Comparison of ENCODE assay signal across 21 cellular contexts in the genomic region with DNA sequence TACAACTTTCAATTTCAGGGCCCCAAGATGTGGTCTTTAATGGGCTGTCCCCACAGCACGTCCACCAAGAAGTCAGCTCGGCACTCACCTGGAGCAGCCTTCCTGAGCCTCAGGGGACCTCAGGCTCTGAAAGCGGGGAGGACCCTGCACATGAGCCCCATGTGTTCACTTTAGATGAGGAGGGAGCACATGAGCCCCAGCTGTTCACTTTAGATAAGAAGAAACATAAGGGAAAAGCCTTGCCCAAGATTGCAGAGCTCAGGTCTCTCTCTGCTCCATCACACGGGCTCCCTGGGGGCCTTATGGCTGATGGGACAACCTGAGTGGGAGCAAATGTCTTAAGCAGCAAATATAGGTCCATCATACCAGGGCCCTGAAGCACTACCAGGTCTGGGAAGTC. TPM values are rescaled to one million over a fixed set of nuclear protein-coding genes. Genes with fewer than 3 reads are reported as not detected.
A peak's percentile ranks its signal among the peaks of the same experiment; 100 is the strongest.
DNase-seq lines count a peak whose midpoint lies in the region; ATAC-seq and TF ChIP-seq lines count a peak whose summit lies in the region.
"Had no signal": no experiment of that assay in that cellular context is flagged by ENCODE, and none has a peak within 500 bp of the region (broad histone marks: within the 10 kb centered on the region; RNA-seq: fewer than 3 reads in every experiment).

No MANE protein-coding gene starts in this region.

- no peaks in the 10 kb centered on the region for H3K27me3 ChIP-seq in subcutaneous abdominal adipose tissue (ENCODE audit: control insufficient read depth in 5 of 5, insufficient read depth in 4 of 5, low read length in 5 of 5)
- H3K27me3 ChIP-seq: BE2C; BLaER1 treated with 17β-estradiol and CSF1 and Interleukin-3, amounts not matched to agents 10 nM and 100 nM had no signal

- H3K9me3 Mint-ChIP-seq in activated T-cell treated with anti-CD3 and anti-CD28 coated beads, Interleukin-2, amount 50 U/mL, for 72 hours, result no peaks in the 10 kb centered on the region
- H3K9me3 Mint-ChIP-seq: CD4-positive, alpha-beta T cell; GM23338; H9 had no signal

- no peak for TF ChIP-seq POLR2A in erythroblast (IDR thresholded peaks at IDR 0.05; ENCODE audit: low read length)

- intact Hi-C loops in posterior vena cava (cut with DNase I), result no loop called here

- DNase-seq in NCI-H2171 (lab: John Stamatoyannopoulos, UW) (peak; percentile 71), OCI-M1 (lab: John Stamatoyannopoulos, UW) (peak; percentile 15), erythroblast (lab: John Stamatoyannopoulos, UW) (peak; percentile 85 to 87), posterior vena cava (ENCODE audit: low spot score) (no peak), amygdala (lab: John Stamatoyannopoulos, UW) (no peak)
- no peak for DNase-seq in activated T-cell treated with anti-CD3 and anti-CD28 coated beads, Interleukin-2, amount 50 U/mL, for 72 hours
- DNase-seq: 8988T; ACHN; AML-193; BE2C; CD4-positive, alpha-beta T cell; CD8-positive, alpha-beta memory T cell; DMS153; DND-41; H9 had no signal

- H3K4me1 ChIP-seq in subcutaneous abdominal adipose tissue (ENCODE audit: control insufficient read depth in 5 of 5, insufficient read depth in 5 of 5, low read length in 5 of 5), result peaks cover 0 to 21% (median 10%) of the 10 kb centered on the region in 5 donors
- H3K4me1 ChIP-seq: A549; BE2C; BLaER1 treated with 17β-estradiol and CSF1 and Interleukin-3, amounts not matched to agents 10 nM and 100 nM had no signal

- H3K27ac ChIP-seq in subcutaneous abdominal adipose tissue (ENCODE audit: low read depth, low read length), result peak overlapping the region; percentile 25
- H3K27ac ChIP-seq: A549; BLaER1 treated with 17β-estradiol and CSF1 and Interleukin-3, amounts not matched to agents 10 nM and 100 nM had no signal

- H3K36me3 ChIP-seq in subcutaneous abdominal adipose tissue (ENCODE audit: control insufficient read depth in 5 of 5, insufficient read depth in 5 of 5, low read length in 5 of 5), result peaks cover 46 to 99% (median 99%) of the 10 kb centered on the region in 5 donors
- H3K36me3 ChIP-seq: BE2C had no signal

- H3K27ac Mint-ChIP-seq in activated T-cell treated with anti-CD3 and anti-CD28 coated beads, Interleukin-2, amount 50 U/mL, for 72 hours, result no peak overlapping the region
- H3K27ac Mint-ChIP-seq: CD4-positive, alpha-beta T cell; CD8-positive, alpha-beta memory T cell; GM23338; H9 had no signal

- H3K9me3 ChIP-seq in subcutaneous abdominal adipose tissue (ENCODE audit: control insufficient read depth in 5 of 5, low read length in 5 of 5), result no peaks in the 10 kb centered on the region
- H3K9me3 ChIP-seq: A549; BE2C; BLaER1 treated with 17β-estradiol and CSF1 and Interleukin-3, amounts not matched to agents 10 nM and 100 nM had no signal

- ATAC-seq in activated T-cell treated with anti-CD3 and anti-CD28 coated beads, Interleukin-2, amount 50 U/mL, for 72 hours (replicated peaks in 1 of 2), result no peak
- ATAC-seq: A549, GM23338, HCT116 had no signal

- peaks cover 2 to 7% of the 10 kb centered on the region in 2 donors for H3K36me3 Mint-ChIP-seq in activated T-cell treated with anti-CD3 and anti-CD28 coated beads, Interleukin-2, amount 50 U/mL, for 72 hours (ENCODE audit: insufficient read depth in 2 of 2)

- H3K9ac ChIP-seq in subcutaneous abdominal adipose tissue (ENCODE audit: low read length in 5 of 5), result no peak overlapping the region
- H3K9ac ChIP-seq: BLaER1 treated with 17β-estradiol and CSF1 and Interleukin-3, amounts not matched to agents 10 nM and 100 nM had no signal

- H3K4me3 ChIP-seq in subcutaneous abdominal adipose tissue (ENCODE audit: low read depth in 1 of 5, low read length in 5 of 5), result no peak overlapping the region
- H3K4me3 ChIP-seq: A549; BLaER1 treated with 17β-estradiol and CSF1 and Interleukin-3, amounts not matched to agents 10 nM and 100 nM; GM23338 had no signal

- no peaks in the 10 kb centered on the region for H3K27me3 Mint-ChIP-seq in activated T-cell treated with anti-CD3 and anti-CD28 coated beads, Interleukin-2, amount 50 U/mL, for 72 hours (ENCODE audit: low read depth)
- H3K27me3 Mint-ChIP-seq: CD4-positive, alpha-beta T cell; CD8-positive, alpha-beta memory T cell had no signal

- H3K4me3 Mint-ChIP-seq in activated T-cell treated with anti-CD3 and anti-CD28 coated beads, Interleukin-2, amount 50 U/mL, for 72 hours, result no peak overlapping the region
- H3K4me3 Mint-ChIP-seq: CD14-positive monocyte; CD4-positive, alpha-beta T cell; CD8-positive, alpha-beta memory T cell; GM23338; H9 had no signal

- H3K4me1 Mint-ChIP-seq in activated T-cell treated with anti-CD3 and anti-CD28 coated beads, Interleukin-2, amount 50 U/mL, for 72 hours (ENCODE audit: low read depth), result no peaks in the 10 kb centered on the region
- H3K4me1 Mint-ChIP-seq: CD14-positive monocyte; CD8-positive, alpha-beta memory T cell; GM23338; H9 had no signal

RNA-seq across cellular contexts. Expression of a gene that starts 56.4 kb away (rescaled TPM):
- 1 to 10 TPM; 4.3 to 6.2 TPM for total RNA-seq in posterior vena cava
- 1 to 10 TPM in 1 of 2 donors, under 1 TPM in 1; 0.49 to 2.3 TPM for total RNA-seq in activated T-cell treated with anti-CD3 and anti-CD28 coated beads, Interleukin-2, amount 50 U/mL, for 72 hours

Comparison
In these comparisons a context has a peak if more than half of its experiments do, and no peak if none do; other contexts are left out.
1. DNase-seq: peak in NCI-H2171 (single experiment), OCI-M1 (single experiment) and erythroblast (2 of 2); none in posterior vena cava (single experiment), activated T-cell treated with anti-CD3 and anti-CD28 coated beads, Interleukin-2, amount 50 U/mL, for 72 hours (0 of 2) and amygdala (0 of 56).